In genomic region chr10:73625884-73626753, GRCh38 we compare ENCODE assay signal across 1 cellular context.
TF ChIP-seq lines count a peak whose summit lies in the region.

No MANE protein-coding gene starts in this region.

TF ChIP-seq in HepG2, 621 proteins besides CTCF, POLR2A, EP300 and RAD21 (continued from another document and continues in another):
- TF ChIP-seq ZNF264 (CRISPR knock-in tag; IDR thresholded peaks at IDR 0.05) (0 out of 2 replicates have a peak, but pooled peaks have one; percentile 16), ZZZ3 (CRISPR knock-in tag; IDR thresholded peaks at IDR 0.05; ENCODE audit: borderline replicate concordance) (0 out of 2 replicates have a peak, but pooled peaks have one; percentile 28), EEA1 (CRISPR knock-in tag; IDR thresholded peaks at IDR 0.05; ENCODE audit: borderline replicate concordance) (no peak), JDP2 (CRISPR knock-in tag; IDR thresholded peaks at IDR 0.05; ENCODE audit: borderline replicate concordance) (no peak), ZBTB46 (CRISPR knock-in tag; IDR thresholded peaks at IDR 0.05; ENCODE audit: borderline replicate concordance) (no peak), NFIB (CRISPR knock-in tag; IDR thresholded peaks at IDR 0.05; ENCODE audit: borderline replicate concordance) (no peak), JARID2 (CRISPR knock-in tag; IDR thresholded peaks at IDR 0.05; ENCODE audit: insufficient replicate concordance) (no peak), HOXA9 (CRISPR knock-in tag; IDR thresholded peaks at IDR 0.05; ENCODE audit: borderline replicate concordance) (peak; percentile 62; the same call in 1 of the 2 replicates), PHB2 (IDR thresholded peaks at IDR 0.05; ENCODE audit: partially characterized antibody) (no peak), ZNF543 (CRISPR knock-in tag; IDR thresholded peaks at IDR 0.05) (no peak), SPEN (CRISPR knock-in tag; IDR thresholded peaks at IDR 0.05; ENCODE audit: low read depth) (peak; percentile 78), RCOR2 (CRISPR knock-in tag; IDR thresholded peaks at IDR 0.05) (no peak), ZKSCAN1 (IDR thresholded peaks at IDR 0.05; ENCODE audit: low read length) (no peak), ZNF251 (CRISPR knock-in tag; IDR thresholded peaks at IDR 0.05) (no peak), MED13 (CRISPR knock-in tag; IDR thresholded peaks at IDR 0.05) (no peak), ZNF362 (CRISPR knock-in tag; IDR thresholded peaks at IDR 0.05; ENCODE audit: borderline replicate concordance) (peak; percentile 20; the same call in 1 of the 2 replicates), NONO (IDR thresholded peaks at IDR 0.05) (no peak), NONO (CRISPR knock-in tag; conservative IDR thresholded peaks at IDR 0.05) (peak; percentile 80), MIER3 (CRISPR knock-in tag; IDR thresholded peaks at IDR 0.05; ENCODE audit: borderline replicate concordance) (peak; percentile 27; the same call in 1 of the 2 replicates), ZNF776 (CRISPR knock-in tag; IDR thresholded peaks at IDR 0.05) (no peak), ZMAT3 (CRISPR knock-in tag; conservative IDR thresholded peaks at IDR 0.05) (0 out of 2 replicates have a peak, but pooled peaks have one; percentile 34), PCBP2 (optimal IDR thresholded peaks at IDR 0.05; ENCODE audit: low read depth, low read length, poor library complexity, severe bottlenecking) (no peak), GPN1 (CRISPR knock-in tag; IDR thresholded peaks at IDR 0.05; ENCODE audit: borderline replicate concordance) (no peak), ZNF788 (CRISPR knock-in tag; IDR thresholded peaks at IDR 0.05; ENCODE audit: borderline replicate concordance) (peak; percentile 63; the same call in 1 of the 2 replicates), FOXO4 (CRISPR knock-in tag; conservative IDR thresholded peaks at IDR 0.05) (no peak), ZNF552 (CRISPR knock-in tag; IDR thresholded peaks at IDR 0.05; ENCODE audit: borderline replicate concordance) (no peak), RORA (CRISPR knock-in tag; IDR thresholded peaks at IDR 0.05) (no peak), TEAD2 (CRISPR knock-in tag; IDR thresholded peaks at IDR 0.05) (no peak), ZNF670 (CRISPR knock-in tag; IDR thresholded peaks at IDR 0.05; ENCODE audit: borderline replicate concordance) (no peak), ZNF644 (CRISPR knock-in tag; IDR thresholded peaks at IDR 0.05; ENCODE audit: low read depth) (no peak), CAMTA2 (CRISPR knock-in tag; IDR thresholded peaks at IDR 0.05; ENCODE audit: borderline replicate concordance) (no peak; the same call in 1 of the 2 replicates), SP4 (CRISPR knock-in tag; IDR thresholded peaks at IDR 0.05) (no peak; the same call in 1 of the 2 replicates), ZNF414 (CRISPR knock-in tag; IDR thresholded peaks at IDR 0.05) (no peak), RBM39 (IDR thresholded peaks at IDR 0.05; ENCODE audit: low read depth, low read length, poor library complexity, severe bottlenecking) (peak; percentile 40), PATZ1 (CRISPR knock-in tag; IDR thresholded peaks at IDR 0.05) (no peak), HBP1 (CRISPR knock-in tag; IDR thresholded peaks at IDR 0.05; ENCODE audit: low read depth) (no peak; the same call in 1 of the 2 replicates), MATR3 (CRISPR knock-in tag; IDR thresholded peaks at IDR 0.05) (no peak), PAX8 (CRISPR knock-in tag; IDR thresholded peaks at IDR 0.05; ENCODE audit: borderline replicate concordance) (0 out of 2 replicates have a peak, but pooled peaks have one; percentile 41), TMF1 (CRISPR knock-in tag; IDR thresholded peaks at IDR 0.05; ENCODE audit: low read depth) (no peak), ZBTB39 (CRISPR knock-in tag; IDR thresholded peaks at IDR 0.05) (no peak), ARID4A (CRISPR knock-in tag; IDR thresholded peaks at IDR 0.05; ENCODE audit: borderline replicate concordance) (peak; percentile 45; the same call in 1 of the 2 replicates), TAF15 (IDR thresholded peaks at IDR 0.05; ENCODE audit: low read depth, low read length, poor library complexity, severe bottlenecking) (no peak), KLF12 (CRISPR knock-in tag; IDR thresholded peaks at IDR 0.05; ENCODE audit: borderline replicate concordance) (no peak), KDM1A (CRISPR knock-in tag; IDR thresholded peaks at IDR 0.05) (no peak), CCAR2 (optimal IDR thresholded peaks at IDR 0.05; ENCODE audit: low read depth, low read length) (no peak), RXRA (CRISPR knock-in tag; IDR thresholded peaks at IDR 0.05) (0 out of 2 replicates have a peak, but pooled peaks have one; percentile 33), TRIM24 (CRISPR knock-in tag; IDR thresholded peaks at IDR 0.05) (no peak), ZSCAN21 (CRISPR knock-in tag; IDR thresholded peaks at IDR 0.05; ENCODE audit: borderline replicate concordance) (no peak), BCL3 (CRISPR knock-in tag; IDR thresholded peaks at IDR 0.05) (no peak; the same call in 1 of the 2 replicates), ZNF205 (CRISPR knock-in tag; IDR thresholded peaks at IDR 0.05) (peak; percentile 19; the same call in 1 of the 2 replicates), ZNF652 (CRISPR knock-in tag; IDR thresholded peaks at IDR 0.05; ENCODE audit: borderline replicate concordance, low read depth) (no peak), KMT2A (CRISPR knock-in tag; IDR thresholded peaks at IDR 0.05) (peak; percentile 91), TARDBP (CRISPR knock-in tag; IDR thresholded peaks at IDR 0.05) (0 out of 2 replicates have a peak, but pooled peaks have one; percentile 66), ZNF607 (CRISPR knock-in tag; IDR thresholded peaks at IDR 0.05; ENCODE audit: borderline replicate concordance) (peak; percentile 80), NR1H2 (CRISPR knock-in tag; IDR thresholded peaks at IDR 0.05; ENCODE audit: borderline replicate concordance, low read depth) (no peak)
